ENCODE assay signal across 14 cellular contexts in the genomic region with DNA sequence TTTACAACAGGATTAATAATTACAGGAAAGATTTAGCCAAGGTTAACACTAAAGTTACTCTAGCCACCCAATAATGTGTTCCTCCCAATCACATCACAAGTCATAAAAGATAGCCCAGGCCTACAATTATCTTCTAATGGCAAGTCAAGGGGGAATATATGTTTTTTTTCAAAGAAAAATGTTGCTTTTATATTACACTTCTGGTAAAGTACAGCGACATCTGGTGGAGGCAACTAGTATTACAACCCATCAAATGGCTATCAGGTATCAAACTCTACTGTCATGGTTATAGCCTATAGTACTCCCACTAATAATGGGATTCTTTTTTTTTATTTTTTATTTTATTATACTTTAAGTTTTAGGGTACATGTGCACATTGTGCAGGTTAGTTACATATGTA.
DNase-seq lines count a peak whose midpoint lies in the region; ATAC-seq and TF ChIP-seq lines count a peak whose summit lies in the region.
"Had no signal": no experiment of that assay in that cellular context is flagged by ENCODE, and none has a peak within 500 bp of the region (broad histone marks: within the 10 kb centered on the region; RNA-seq: fewer than 3 reads in every experiment).

No MANE protein-coding gene starts in this region.

- in situ Hi-C loops in SK-MEL-5 (cut with HindIII; ENCODE audit: low pct_unique_long_range_greater_than_20kb, low sequenced_read_pairs): no loop called here

- H3K27ac ChIP-seq in 22Rv1: no peak overlapping the region
- H3K27ac ChIP-seq: sigmoid colon, suprapubic skin had no signal

- DNase-seq in GM10266 (ENCODE audit: extremely low spot score) (no peak), SK-MEL-5 (ENCODE audit: low read depth, low spot score) (peak; percentile 40), foreskin melanocyte (peak; percentile 13), medulla oblongata (ENCODE audit: extremely low spot score) (no peak), NCI-H2107 (lab: John Stamatoyannopoulos, UW) (no peak), cortex of kidney (lab: John Stamatoyannopoulos, UW) (no peak)
- DNase-seq: activated CD4-positive, alpha-beta T cell treated with anti-CD3 and anti-CD28 coated beads for 4 hours; effector memory CD8-positive, alpha-beta T cell; GDM1; NCI-H2029; sigmoid colon had no signal

- no peak for ATAC-seq in GM19324 (IDR thresholded peaks at IDR 0.05; ENCODE audit: low FRiP score, unreplicated experiment)
- ATAC-seq: effector memory CD8-positive, alpha-beta T cell had no signal

- TF ChIP-seq CTCF in 22Rv1 (IDR thresholded peaks at IDR 0.05) (peak; percentile 61), GM10266 (IDR thresholded peaks at IDR 0.05; ENCODE audit: control insufficient read depth, insufficient read depth, low read depth, missing control alignments) (peak; percentile 28)

Comparison
In these comparisons a context has a peak if more than half of its experiments do, and no peak if none do; other contexts are left out.
1. DNase-seq: peak in SK-MEL-5 (single experiment) and foreskin melanocyte (single experiment); none in GM10266 (single experiment), medulla oblongata (single experiment), NCI-H2107 (single experiment) and cortex of kidney (single experiment).